1 cellular context compared by ENCODE assay signal in the genomic region with DNA sequence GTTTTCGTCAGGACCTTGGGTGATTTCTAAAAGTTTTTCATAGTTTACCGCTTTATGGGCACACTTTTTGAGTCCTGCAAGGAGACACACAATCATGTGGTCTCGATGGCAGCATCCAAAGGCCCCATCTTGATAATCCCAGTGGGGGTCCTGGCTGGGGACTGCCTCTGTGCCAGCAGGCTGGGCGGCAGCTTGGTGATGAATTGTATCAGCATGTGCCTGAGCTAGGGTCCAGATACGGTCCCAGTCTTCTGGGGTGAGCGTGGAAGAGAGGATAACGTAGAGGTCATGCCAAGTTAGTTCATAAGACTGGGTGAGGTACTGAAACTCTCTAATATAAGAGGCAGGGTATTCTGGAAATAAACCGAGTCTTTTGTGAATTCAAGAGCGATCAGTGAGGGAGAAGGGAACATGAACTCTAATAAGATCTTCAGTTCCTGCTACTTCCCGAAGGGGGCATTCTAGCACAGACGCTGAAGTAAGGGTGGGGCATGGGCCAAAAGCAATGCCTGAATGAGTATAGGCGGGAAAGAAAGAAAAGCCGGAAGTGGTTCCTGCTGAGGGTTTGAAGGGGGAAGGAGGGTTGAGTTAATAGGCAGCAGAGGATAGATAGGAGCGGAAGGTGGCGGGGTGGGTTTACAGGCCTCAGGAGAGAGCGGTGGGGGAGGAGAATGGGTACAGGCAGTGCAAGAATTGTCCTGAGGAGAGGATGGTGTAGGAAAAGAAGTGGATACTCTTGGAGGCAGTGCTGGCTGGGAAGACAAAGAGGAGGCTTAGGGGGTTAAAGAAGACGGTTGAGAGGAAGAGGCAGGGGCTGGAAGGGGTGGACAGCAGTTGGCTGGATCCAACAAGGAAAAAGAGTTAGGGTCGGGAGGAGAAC.
TF ChIP-seq lines count a peak whose summit lies in the region.

No MANE protein-coding gene starts in this region.

TF ChIP-seq in PFSK-1, 5 proteins besides CTCF, POLR2A, EP300 and RAD21 (continued from another document):
- no peak for TF ChIP-seq SIN3A (IDR thresholded peaks at IDR 0.05; ENCODE audit: borderline replicate concordance, insufficient read depth, low read length)
